Comparison of ENCODE assay signal across 18 cellular contexts in the genomic region with DNA sequence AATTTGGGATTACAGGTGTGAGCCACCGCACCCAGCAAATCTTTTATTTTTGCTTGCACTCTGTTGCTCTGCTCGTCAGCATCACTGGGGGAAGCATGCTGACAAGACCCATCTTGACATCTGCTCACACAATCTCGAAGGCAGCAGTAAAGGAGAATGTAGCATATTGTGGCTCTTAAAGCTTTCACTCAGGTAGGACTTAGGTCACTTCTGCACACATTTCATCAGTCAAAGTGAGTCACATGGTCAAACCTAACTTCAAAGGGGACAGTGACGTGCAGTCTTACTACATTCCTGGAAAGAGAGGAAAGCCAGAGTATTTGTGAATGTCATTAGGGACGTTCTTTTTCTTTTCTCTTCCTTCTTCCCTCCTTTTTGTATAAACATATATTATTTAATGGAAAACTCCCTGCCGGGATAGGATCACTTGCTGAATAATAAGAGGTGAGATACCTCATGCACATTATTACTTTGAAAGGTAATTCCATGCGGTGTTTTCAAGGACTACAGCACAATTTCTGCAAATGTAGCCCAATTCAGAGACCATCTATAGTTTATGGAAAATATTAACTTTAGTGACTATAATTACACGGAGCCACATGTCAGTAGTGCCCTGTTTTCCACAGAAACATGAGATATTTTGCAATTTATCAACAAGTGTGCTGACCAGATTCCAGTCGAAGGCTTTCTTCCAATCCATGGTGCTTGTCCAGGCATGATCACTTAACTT. TPM values are rescaled to one million over a fixed set of nuclear protein-coding genes. Genes with fewer than 3 reads are reported as not detected.
DNase-seq lines count a peak whose midpoint lies in the region; ATAC-seq and TF ChIP-seq lines count a peak whose summit lies in the region.
"Had no signal": no experiment of that assay in that cellular context is flagged by ENCODE, and none has a peak within 500 bp of the region (broad histone marks: within the 10 kb centered on the region; RNA-seq: fewer than 3 reads in every experiment).

No MANE protein-coding gene starts in this region.

- intact Hi-C loops in activated CD8-positive, alpha-beta T cell treated with anti-CD3 and anti-CD28 coated beads for 36 hours (cut with micrococcal nuclease) = loop anchor here (10.0 kb wide), 1 partner anchor 643 kb away; no protein-coding TSS in a partner anchor
- intact Hi-C loops in breast epithelium (cut with DNase I; ENCODE audit: low total_unique reads) = no loop called here

- peak in 1 of 4 donors; percentile 64 for TF ChIP-seq EP300 in upper lobe of left lung (IDR thresholded peaks at IDR 0.05)

- H3K4me1 Mint-ChIP-seq in activated CD8-positive, alpha-beta T cell treated with anti-CD3 and anti-CD28 coated beads for 36 hours (ENCODE audit: low read depth) = no peaks in the 10 kb centered on the region
- H3K4me1 Mint-ChIP-seq in activated CD8-positive, alpha-beta T cell treated with anti-CD3 and anti-CD28 coated beads, Interleukin-2, amount 10 ng/mL, durations not matched to agents 7 days and 5 days (ENCODE audit: low read depth) = peaks cover 2% of the 10 kb centered on the region

- no peaks in the 10 kb centered on the region for H3K27me3 Mint-ChIP-seq in activated CD8-positive, alpha-beta T cell treated with anti-CD3 and anti-CD28 coated beads for 36 hours
- H3K27me3 Mint-ChIP-seq in activated CD8-positive, alpha-beta T cell treated with anti-CD3 and anti-CD28 coated beads, Interleukin-2, amount 10 ng/mL, durations not matched to agents 7 days and 5 days (ENCODE audit: low read depth) = peaks cover 2% of the 10 kb centered on the region

- H3K9me3 Mint-ChIP-seq in activated CD8-positive, alpha-beta T cell treated with anti-CD3 and anti-CD28 coated beads for 36 hours = no peaks in the 10 kb centered on the region
- H3K9me3 Mint-ChIP-seq in activated CD8-positive, alpha-beta T cell treated with anti-CD3 and anti-CD28 coated beads, Interleukin-2, amount 10 ng/mL, durations not matched to agents 7 days and 5 days (ENCODE audit: insufficient read depth) = no peaks in the 10 kb centered on the region
- H3K9me3 Mint-ChIP-seq: activated naive CD4-positive, alpha-beta T cell treated with anti-CD3 and anti-CD28 coated beads for 36 hours; T-helper 1 cell treated with Interleukin-12 subunit alpha and Interleukin-12 subunit beta and Interleukin-4 antibody, amounts not matched to agents 30 μg/mL and 1 μg/mL, for 36 hours had no signal

- no peak for TF ChIP-seq POLR2A in breast epithelium (IDR thresholded peaks at IDR 0.05)
- no peak for TF ChIP-seq POLR2A in upper lobe of left lung (IDR thresholded peaks at IDR 0.05)

- CTCF ChIA-PET in activated CD8-positive, alpha-beta T cell treated with anti-CD3 and anti-CD28 coated beads for 36 hours (lab: Charles Lee) = interaction anchor here (0.9 to 1.1 kb wide), 3 partner anchors 18 to 342 kb away, joined by 3 read pairs; no protein-coding TSS in a partner anchor
- CTCF ChIA-PET in activated CD8-positive, alpha-beta T cell treated with anti-CD3 and anti-CD28 coated beads, Interleukin-2, amount 10 ng/mL, durations not matched to agents 7 days and 5 days (lab: Charles Lee) = interaction anchor here (0.6 to 1.9 kb wide), 3 partner anchors 9 to 340 kb away, joined by 3 to 9 read pairs (median 4); no protein-coding TSS in a partner anchor

- 49 to 53% methylated on average over 9 of the region's 9 CpGs for WGBS in upper lobe of left lung, 2 donors

- H3K4me3 ChIP-seq in breast epithelium (no peak overlapping the region), upper lobe of left lung (no peak overlapping the region)
- H3K4me3 ChIP-seq: MG63 had no signal

- H3K9me3 ChIP-seq in breast epithelium = no peaks in the 10 kb centered on the region
- no peaks in the 10 kb centered on the region for H3K9me3 ChIP-seq in upper lobe of left lung
- H3K9me3 ChIP-seq: MG63 had no signal

- H3K4me1 ChIP-seq in breast epithelium (no peaks in the 10 kb centered on the region), upper lobe of left lung (peaks cover 9 to 19% (median 14%) of the 10 kb centered on the region in 4 donors)

- POLR2A ChIA-PET in activated CD8-positive, alpha-beta T cell treated with anti-CD3 and anti-CD28 coated beads for 36 hours (lab: Charles Lee) = no interaction called here
- POLR2A ChIA-PET in activated CD8-positive, alpha-beta T cell treated with anti-CD3 and anti-CD28 coated beads, Interleukin-2, amount 10 ng/mL, durations not matched to agents 7 days and 5 days (lab: Charles Lee) = no interaction called here

- no peak for DNase-seq in activated CD8-positive, alpha-beta T cell treated with anti-CD3 and anti-CD28 coated beads for 36 hours
- no peak for DNase-seq in activated CD8-positive, alpha-beta T cell treated with anti-CD3 and anti-CD28 coated beads, Interleukin-2, amount 10 ng/mL, durations not matched to agents 7 days and 5 days
- DNase-seq in breast epithelium (ENCODE audit: low spot score in 2 of 2) = peak in 1 of 2 donors; percentile 37
- DNase-seq in kidney tubule cell (ENCODE audit: low spot score) = peak; percentile 73
- peak in 1 of 2 donors; percentile 54 for DNase-seq in upper lobe of left lung
- DNase-seq in NCI-H128 (lab: John Stamatoyannopoulos, UW; ENCODE audit: unreplicated experiment) = no peak
- no peak for DNase-seq in stimulated activated CD4-positive, alpha-beta T cell treated with anti-CD3 and anti-CD28 coated beads, Interleukin-1b, Interleukin-23, amount 100 ng/mL, for 48 hours
- DNase-seq: activated CD8-positive, alpha-beta memory T cell treated with anti-CD3 and anti-CD28 coated beads, Interleukin-2, amount 50 U/mL, for 48 hours; activated naive CD4-positive, alpha-beta T cell treated with anti-CD3 and anti-CD28 coated beads for 36 hours; brain microvascular endothelial cell; effector CD8-positive, alpha-beta T cell; MG63; NCI-H2029 treated with DMSO at 0.1 percent for 48 hours; NCI-H82 had no signal

- ATAC-seq in activated CD8-positive, alpha-beta T cell treated with anti-CD3 and anti-CD28 coated beads for 36 hours = peak; percentile 55
- no peak for ATAC-seq in activated CD8-positive, alpha-beta T cell treated with anti-CD3 and anti-CD28 coated beads, Interleukin-2, amount 10 ng/mL, durations not matched to agents 7 days and 5 days
- ATAC-seq in upper lobe of left lung (ENCODE audit: low FRiP score in 2 of 2) (peak; percentile 33 to 78), GM21529 (IDR thresholded peaks at IDR 0.05; ENCODE audit: unreplicated experiment) (no peak)
- ATAC-seq: activated CD4-positive, CD25-positive, alpha-beta regulatory T cell treated with anti-CD3 and anti-CD28 coated beads, Interleukin-2, amount 50 U/mL, for 24 hours had no signal

- H3K27ac Mint-ChIP-seq in activated CD8-positive, alpha-beta T cell treated with anti-CD3 and anti-CD28 coated beads for 36 hours = no peak overlapping the region
- H3K27ac Mint-ChIP-seq in activated CD8-positive, alpha-beta T cell treated with anti-CD3 and anti-CD28 coated beads, Interleukin-2, amount 10 ng/mL, durations not matched to agents 7 days and 5 days = no peak overlapping the region
- H3K27ac Mint-ChIP-seq: activated naive CD4-positive, alpha-beta T cell treated with anti-CD3 and anti-CD28 coated beads for 36 hours; T-helper 1 cell treated with Interleukin-12 subunit alpha and Interleukin-12 subunit beta and Interleukin-4 antibody, amounts not matched to agents 30 μg/mL and 1 μg/mL, for 36 hours had no signal

- H3K27me3 ChIP-seq in breast epithelium (no peaks in the 10 kb centered on the region), upper lobe of left lung (no peaks in the 10 kb centered on the region)
- H3K27me3 ChIP-seq: brain microvascular endothelial cell, MG63 had no signal

- no peak for TF ChIP-seq CTCF in activated CD8-positive, alpha-beta T cell treated with anti-CD3 and anti-CD28 coated beads for 36 hours (IDR thresholded peaks at IDR 0.05)
- TF ChIP-seq CTCF in breast epithelium (IDR thresholded peaks at IDR 0.05) (no peak), upper lobe of left lung (IDR thresholded peaks at IDR 0.05) (no peak)

- no peaks in the 10 kb centered on the region for H3K36me3 ChIP-seq in breast epithelium
- H3K36me3 ChIP-seq in upper lobe of left lung = no peaks in the 10 kb centered on the region
- H3K36me3 ChIP-seq: brain microvascular endothelial cell, MG63 had no signal

- H3K4me3 Mint-ChIP-seq in activated CD8-positive, alpha-beta T cell treated with anti-CD3 and anti-CD28 coated beads for 36 hours = no peak overlapping the region
- H3K4me3 Mint-ChIP-seq in activated CD8-positive, alpha-beta T cell treated with anti-CD3 and anti-CD28 coated beads, Interleukin-2, amount 10 ng/mL, durations not matched to agents 7 days and 5 days = no peak overlapping the region
- H3K4me3 Mint-ChIP-seq: activated naive CD4-positive, alpha-beta T cell treated with anti-CD3 and anti-CD28 coated beads for 36 hours; T-helper 1 cell treated with Interleukin-12 subunit alpha and Interleukin-12 subunit beta and Interleukin-4 antibody, amounts not matched to agents 30 μg/mL and 1 μg/mL, for 36 hours had no signal

- H3K27ac ChIP-seq in breast epithelium = peak overlapping the region; percentile 45 to 55
- peak overlapping the region in 2 of 4 donors; percentile 3 to 10 for H3K27ac ChIP-seq in upper lobe of left lung
- H3K27ac ChIP-seq: brain microvascular endothelial cell had no signal

- no peaks in the 10 kb centered on the region for H3K36me3 Mint-ChIP-seq in activated CD8-positive, alpha-beta T cell treated with anti-CD3 and anti-CD28 coated beads for 36 hours (ENCODE audit: low read depth)
- no peaks in the 10 kb centered on the region for H3K36me3 Mint-ChIP-seq in activated CD8-positive, alpha-beta T cell treated with anti-CD3 and anti-CD28 coated beads, Interleukin-2, amount 10 ng/mL, durations not matched to agents 7 days and 5 days (ENCODE audit: low read depth)

RNA-seq across cellular contexts. Expression of gene ACBD6, which starts 19.3 kb away (rescaled TPM):
- total RNA-seq in activated CD8-positive, alpha-beta T cell treated with anti-CD3 and anti-CD28 coated beads for 36 hours = 10 to 100 TPM; 41.3 to 45.0 TPM
- total RNA-seq in activated CD8-positive, alpha-beta T cell treated with anti-CD3 and anti-CD28 coated beads, Interleukin-2, amount 10 ng/mL, durations not matched to agents 7 days and 5 days = 10 to 100 TPM; 35.7 to 37.7 TPM
- total RNA-seq in breast epithelium (10 to 100 TPM; 42.6 to 50.1 (median 48.8) TPM), upper lobe of left lung (10 to 100 TPM; 24.9 to 72.3 (median 51.5) TPM)

RNA-seq across cellular contexts. Expression of gene OVAAL, which starts 37.1 kb away (rescaled TPM):
- not detected for total RNA-seq in activated CD8-positive, alpha-beta T cell treated with anti-CD3 and anti-CD28 coated beads for 36 hours
- total RNA-seq in activated CD8-positive, alpha-beta T cell treated with anti-CD3 and anti-CD28 coated beads, Interleukin-2, amount 10 ng/mL, durations not matched to agents 7 days and 5 days = not detected
- total RNA-seq in breast epithelium = not detected
- total RNA-seq in upper lobe of left lung = not detected
- total RNA-seq: A172; activated naive CD4-positive, alpha-beta T cell treated with anti-CD3 and anti-CD28 coated beads for 36 hours had no signal

Comparison
In these comparisons a context has a peak if more than half of its experiments do, and no peak if none do; other contexts are left out.
1. ATAC-seq: peak in activated CD8-positive, alpha-beta T cell treated with anti-CD3 and anti-CD28 coated beads for 36 hours (single experiment) and upper lobe of left lung (2 of 2); none in activated CD8-positive, alpha-beta T cell treated with anti-CD3 and anti-CD28 coated beads, Interleukin-2, amount 10 ng/mL, durations not matched to agents 7 days and 5 days (single experiment) and GM21529 (single experiment).